In the genomic region with DNA sequence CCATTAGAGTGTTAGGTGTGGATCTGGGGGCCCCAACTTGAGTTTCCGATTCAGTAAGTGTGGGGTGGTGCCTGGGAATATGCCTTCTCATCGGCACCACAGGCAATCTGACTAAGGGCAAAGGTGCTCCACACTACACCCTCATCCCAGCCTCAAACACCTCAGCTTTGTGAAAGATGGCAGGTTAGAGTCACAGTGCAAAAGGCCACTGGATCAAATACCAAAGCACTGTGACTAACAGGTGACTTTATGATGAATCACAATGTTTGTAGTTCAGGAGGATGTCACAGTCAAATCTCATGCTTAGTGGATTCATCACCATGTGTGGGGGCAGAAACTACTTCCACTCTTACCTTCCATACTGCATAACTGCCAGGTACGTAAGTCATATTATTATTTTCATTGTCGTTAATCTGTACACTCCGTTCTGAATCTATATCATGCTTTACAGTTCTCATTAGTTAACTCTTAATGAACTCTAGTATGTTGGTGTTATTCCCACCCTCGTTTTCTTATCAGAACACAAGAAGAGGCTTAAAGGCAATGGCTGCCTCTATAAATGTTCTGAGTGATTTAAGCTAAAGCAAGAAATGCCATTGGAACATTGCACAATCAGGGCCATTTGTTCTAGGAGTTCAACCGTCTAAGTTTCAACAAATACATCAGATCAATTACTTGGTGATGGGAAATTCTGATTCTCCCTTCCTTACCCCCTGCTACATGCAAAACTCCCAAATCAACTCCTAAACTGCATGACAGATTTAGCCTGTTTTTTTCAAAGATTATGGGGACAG, we compare ENCODE assay signal across 12 cellular contexts. TPM values are rescaled to one million over a fixed set of nuclear protein-coding genes. Genes with fewer than 3 reads are reported as not detected.
A peak's percentile ranks its signal among the peaks of the same experiment; 100 is the strongest.
DNase-seq lines count a peak whose midpoint lies in the region; ATAC-seq lines count a peak whose summit lies in the region.
"Had no signal": no experiment of that assay in that cellular context is flagged by ENCODE, and none has a peak within 500 bp of the region (broad histone marks: within the 10 kb centered on the region; RNA-seq: fewer than 3 reads in every experiment).

No MANE protein-coding gene starts in this region.

- H3K27ac Mint-ChIP-seq in activated naive CD4-positive, alpha-beta T cell treated with anti-CD3 and anti-CD28 coated beads for 36 hours: no peak overlapping the region

- H3K4me1 Mint-ChIP-seq in activated naive CD4-positive, alpha-beta T cell treated with anti-CD3 and anti-CD28 coated beads for 36 hours (ENCODE audit: low read depth): no peaks in the 10 kb centered on the region

- intact Hi-C loops in activated naive CD4-positive, alpha-beta T cell treated with anti-CD3 and anti-CD28 coated beads for 36 hours (cut with micrococcal nuclease): no loop called here

- DNase-seq in activated naive CD4-positive, alpha-beta T cell treated with anti-CD3 and anti-CD28 coated beads for 36 hours: peak; percentile 30
- DNase-seq in activated naive CD4-positive, alpha-beta T cell (lab: John Stamatoyannopoulos, UW): no peak
- DNase-seq in NCI-H460 (ENCODE audit: extremely low read depth, low read depth): peak; percentile 27
- peak; percentile 90 for DNase-seq in epithelial cell of prostate (ENCODE audit: low read depth, low spot score)
- peak; percentile 33 for DNase-seq in stimulated activated CD8-positive, alpha-beta memory T cell treated with anti-CD3 and anti-CD28 coated beads, Interleukin-4, amount 100 ng/mL, for 48 hours
- DNase-seq in COR-L47 (lab: John Stamatoyannopoulos, UW): no peak
- DNase-seq in NCI-H1417 treated with DMSO at 0.1 percent for 48 hours (lab: John Stamatoyannopoulos, UW): no peak
- DNase-seq: posterior cingulate gyrus, uterus had no signal

- CTCF ChIA-PET in activated naive CD4-positive, alpha-beta T cell treated with anti-CD3 and anti-CD28 coated beads for 36 hours (lab: Charles Lee): no interaction called here

- no peak overlapping the region for H3K4me3 Mint-ChIP-seq in activated naive CD4-positive, alpha-beta T cell treated with anti-CD3 and anti-CD28 coated beads for 36 hours

- ATAC-seq in GM21447 (IDR thresholded peaks at IDR 0.05; ENCODE audit: unreplicated experiment): no peak

- H3K36me3 Mint-ChIP-seq in activated naive CD4-positive, alpha-beta T cell treated with anti-CD3 and anti-CD28 coated beads for 36 hours (ENCODE audit: low read depth): no peaks in the 10 kb centered on the region

- peaks cover 11% of the 10 kb centered on the region for H3K27me3 Mint-ChIP-seq in activated naive CD4-positive, alpha-beta T cell treated with anti-CD3 and anti-CD28 coated beads for 36 hours (ENCODE audit: low read depth)

- peak overlapping the region; percentile 84 for H3K27ac ChIP-seq in epithelial cell of prostate
- H3K27ac ChIP-seq: C4-2B, SJSA1, uterus had no signal

- no peaks in the 10 kb centered on the region for H3K9me3 Mint-ChIP-seq in activated naive CD4-positive, alpha-beta T cell treated with anti-CD3 and anti-CD28 coated beads for 36 hours

RNA-seq across cellular contexts. Expression of a gene that starts 50.2 kb away (rescaled TPM):
- total RNA-seq in activated naive CD4-positive, alpha-beta T cell treated with anti-CD3 and anti-CD28 coated beads for 36 hours: 1 to 10 TPM in 1 of 2 experiments, under 1 TPM in 1; 0.30 to 1.2 TPM
- total RNA-seq in NCI-H460 (2014; rRNA removed; shearing (Covaris generic)): 2.9 and 3.3 TPM in 2 replicates
- 0.55 and 1.3 TPM in 2 replicates for polyA plus RNA-seq in NCI-H460 (2014; cell fraction: nucleus; rRNA removed)

Comparison
In these comparisons a context has a peak if more than half of its experiments do, and no peak if none do; other contexts are left out.
1. DNase-seq: peak in activated naive CD4-positive, alpha-beta T cell treated with anti-CD3 and anti-CD28 coated beads for 36 hours (single experiment), NCI-H460 (single experiment), epithelial cell of prostate (single experiment) and stimulated activated CD8-positive, alpha-beta memory T cell treated with anti-CD3 and anti-CD28 coated beads, Interleukin-4, amount 100 ng/mL, for 48 hours (single experiment); none in activated naive CD4-positive, alpha-beta T cell (0 of 4), COR-L47 (single experiment) and NCI-H1417 treated with DMSO at 0.1 percent for 48 hours (single experiment).